Comparison of ENCODE assay signal across 8 cellular contexts in the genomic region with DNA sequence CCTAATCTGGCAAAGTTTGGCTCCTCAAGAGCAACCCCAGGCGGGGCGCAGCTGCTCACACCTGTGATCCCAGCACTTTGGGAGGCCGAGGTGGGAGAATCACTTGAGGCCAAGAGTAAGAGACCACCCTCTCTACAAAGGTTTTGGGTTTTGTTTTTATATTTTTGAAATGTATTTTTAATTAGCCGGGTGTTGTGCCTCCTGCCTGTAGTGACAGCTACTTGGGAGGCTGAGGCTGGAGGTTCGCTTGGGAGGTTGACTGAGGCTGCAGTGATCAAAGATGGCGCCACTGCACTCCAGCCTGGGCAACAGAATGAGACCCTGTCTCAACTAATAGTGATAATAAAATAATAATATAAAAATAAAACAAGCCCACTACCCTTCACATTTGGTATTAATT. TPM values are rescaled to one million over a fixed set of nuclear protein-coding genes. Genes with fewer than 3 reads are reported as not detected.
DNase-seq lines count a peak whose midpoint lies in the region; ATAC-seq, FAIRE-seq and TF ChIP-seq lines count a peak whose summit lies in the region.

No MANE protein-coding gene starts in this region.

- TF ChIP-seq CTCF in A549 (IDR thresholded peaks at IDR 0.05) (no peak), cardiac fibroblast (IDR thresholded peaks at IDR 0.05; ENCODE audit: low read depth, low read length) (no peak), lower leg skin (IDR thresholded peaks at IDR 0.05) (no peak)

- POLR2A ChIA-PET in A549 (lab: Yijun Ruan, JAX), result interaction anchor here (0.8 kb wide), 1 partner anchor 83 kb away, joined by 3 read pairs; no protein-coding TSS in a partner anchor

- CTCF ChIA-PET in A549 (lab: Yijun Ruan, JAX), result interaction anchor here (1.0 to 1.2 kb wide), 2 partner anchors 44 to 174 kb away, joined by 3 to 5 read pairs; no protein-coding TSS in a partner anchor

- ATAC-seq in A549, result no peak
- no peak for ATAC-seq in GM18517 (IDR thresholded peaks at IDR 0.05; ENCODE audit: unreplicated experiment)

- peak overlapping the region; percentile 83 for H3K4me2 ChIP-seq in A549

- peak overlapping the region; percentile 89 to 96 for H3K27ac ChIP-seq in A549
- H3K27ac ChIP-seq in HUES48 (ENCODE audit: low read depth, low read length), result peak overlapping the region; percentile 75
- peak overlapping the region; percentile 71 for H3K27ac ChIP-seq in muscle layer of colon (ENCODE audit: low read depth, low read length)

- no peak for FAIRE-seq in A549 (lab: Jason Lieb, UNC)

- DNase-seq in A549 (ENCODE audit: low read depth in 1 of 2, low spot score in 1 of 2) (no peak), cardiac fibroblast (ENCODE audit: low read depth in 2 of 2) (no peak), NCI-H1436 (lab: John Stamatoyannopoulos, UW) (no peak), lower leg skin (ENCODE audit: low spot score in 2 of 2) (no peak), KG1 (lab: John Stamatoyannopoulos, UW) (no peak)

- H3K4me3 ChIP-seq in A549, result peak overlapping the region; percentile 55
- H3K4me3 ChIP-seq in HUES48 (ENCODE audit: low read depth, low read length), result peak overlapping the region; percentile 61
- peak overlapping the region; percentile 62 to 83 for H3K4me3 ChIP-seq in cardiac fibroblast (replicated peaks in 1 of 2; ENCODE audit: low read depth in 2 of 2, low read length in 2 of 2)
- H3K4me3 ChIP-seq in muscle layer of colon (ENCODE audit: low read depth in 1 of 2, low read length in 2 of 2), result peak overlapping the region; percentile 49 to 64
- H3K4me3 ChIP-seq in lower leg skin (ENCODE audit: low read depth, poor library complexity, severe bottlenecking), result no peak overlapping the region

- H3K36me3 ChIP-seq in HUES48 (ENCODE audit: control insufficient read depth, insufficient read depth, low read length) (no peaks in the 10 kb centered on the region), muscle layer of colon (ENCODE audit: insufficient read depth, low read length) (no peaks in the 10 kb centered on the region)

- no peak for TF ChIP-seq POLR2A in A549 (IDR thresholded peaks at IDR 0.05; ENCODE audit: low read length)
- no peak for TF ChIP-seq POLR2A in lower leg skin (IDR thresholded peaks at IDR 0.05)

- no peak for TF ChIP-seq RAD21 in A549 (conservative IDR thresholded peaks at IDR 0.05 in 1 of 2, IDR thresholded peaks at IDR 0.05 in 1 of 2)

- TF ChIP-seq EP300 in A549 (IDR thresholded peaks at IDR 0.05), result no peak

- intact Hi-C loops in lower leg skin (cut with DNase I; ENCODE audit: low total_unique reads), result no loop called here

- WGBS in A549 (ENCODE audit: missing lambda C conversion rate), result 66% methylated on average over 6 of the region's 6 CpGs
- WGBS in lower leg skin, 2 donors, result 51 to 52% methylated on average over 6 of the region's 6 CpGs

- H3K9me3 ChIP-seq in A549 (no peaks in the 10 kb centered on the region), HUES48 (ENCODE audit: control insufficient read depth, insufficient read depth, low read length) (no peaks in the 10 kb centered on the region), muscle layer of colon (ENCODE audit: low read length) (no peaks in the 10 kb centered on the region)

- H3K27me3 ChIP-seq in HUES48 (ENCODE audit: control insufficient read depth, insufficient read depth, low read length) (peaks cover 9% of the 10 kb centered on the region), muscle layer of colon (ENCODE audit: control insufficient read depth in 1 of 2, insufficient read depth in 2 of 2, low read length in 2 of 2) (no peaks in the 10 kb centered on the region)

- H3K9ac ChIP-seq in HUES48 (ENCODE audit: low read depth, low read length) (no peak overlapping the region; the same call in 1 of the 2 replicates), muscle layer of colon (ENCODE audit: low read length) (no peak overlapping the region)

- peaks cover 40% of the 10 kb centered on the region for H3K4me1 ChIP-seq in A549
- H3K4me1 ChIP-seq in HUES48 (ENCODE audit: control insufficient read depth, insufficient read depth, low read length), result peaks cover 44% of the 10 kb centered on the region
- H3K4me1 ChIP-seq in muscle layer of colon (ENCODE audit: insufficient read depth, low read length), result peaks cover 29% of the 10 kb centered on the region

TF ChIP-seq in A549, 52 proteins besides CTCF, POLR2A, EP300 and RAD21:
- TF ChIP-seq, protein P1, sequence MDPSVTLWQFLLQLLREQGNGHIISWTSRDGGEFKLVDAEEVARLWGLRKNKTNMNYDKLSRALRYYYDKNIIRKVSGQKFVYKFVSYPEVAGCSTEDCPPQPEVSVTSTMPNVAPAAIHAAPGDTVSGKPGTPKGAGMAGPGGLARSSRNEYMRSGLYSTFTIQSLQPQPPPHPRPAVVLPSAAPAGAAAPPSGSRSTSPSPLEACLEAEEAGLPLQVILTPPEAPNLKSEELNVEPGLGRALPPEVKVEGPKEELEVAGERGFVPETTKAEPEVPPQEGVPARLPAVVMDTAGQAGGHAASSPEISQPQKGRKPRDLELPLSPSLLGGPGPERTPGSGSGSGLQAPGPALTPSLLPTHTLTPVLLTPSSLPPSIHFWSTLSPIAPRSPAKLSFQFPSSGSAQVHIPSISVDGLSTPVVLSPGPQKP (IDR thresholded peaks at IDR 0.05; ENCODE audit: low read depth, low read length), result no peak
- TF ChIP-seq, protein P2, sequence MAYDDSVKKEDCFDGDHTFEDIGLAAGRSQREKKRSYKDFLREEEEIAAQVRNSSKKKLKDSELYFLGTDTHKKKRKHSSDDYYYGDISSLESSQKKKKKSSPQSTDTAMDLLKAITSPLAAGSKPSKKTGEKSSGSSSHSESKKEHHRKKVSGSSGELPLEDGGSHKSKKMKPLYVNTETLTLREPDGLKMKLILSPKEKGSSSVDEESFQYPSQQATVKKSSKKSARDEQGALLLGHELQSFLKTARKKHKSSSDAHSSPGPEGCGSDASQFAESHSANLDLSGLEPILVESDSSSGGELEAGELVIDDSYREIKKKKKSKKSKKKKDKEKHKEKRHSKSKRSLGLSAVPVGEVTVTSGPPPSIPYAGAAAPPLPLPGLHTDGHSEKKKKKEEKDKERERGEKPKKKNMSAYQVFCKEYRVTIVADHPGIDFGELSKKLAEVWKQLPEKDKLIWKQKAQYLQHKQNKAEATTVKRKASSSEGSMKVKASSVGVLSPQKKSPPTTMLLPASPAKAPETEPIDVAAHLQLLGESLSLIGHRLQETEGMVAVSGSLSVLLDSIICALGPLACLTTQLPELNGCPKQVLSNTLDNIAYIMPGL (CRISPR knock-in tag; IDR thresholded peaks at IDR 0.05; ENCODE audit: borderline replicate concordance), result no peak
- TF ChIP-seq, protein P3, sequence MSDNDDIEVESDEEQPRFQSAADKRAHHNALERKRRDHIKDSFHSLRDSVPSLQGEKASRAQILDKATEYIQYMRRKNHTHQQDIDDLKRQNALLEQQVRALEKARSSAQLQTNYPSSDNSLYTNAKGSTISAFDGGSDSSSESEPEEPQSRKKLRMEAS (IDR thresholded peaks at IDR 0.05), result no peak
- TF ChIP-seq CBX2 (IDR thresholded peaks at IDR 0.05; ENCODE audit: borderline replicate concordance, low read depth) (no peak), HOXB5 (CRISPR knock-in tag; IDR thresholded peaks at IDR 0.05) (no peak)

RNA-seq across cellular contexts. Expression of a gene that starts 0.8 kb away (rescaled TPM):
- polyA plus RNA-seq in A549 (2011; rRNA removed) (39.6 and 78.6 TPM in 2 replicates), A549 (2017; fragmentation: RNase III; extraction: RNeasy Plus Mini Kit Qiagen cat#74134 plus additional on column Dnase treatment) (65.7 to 66.6 TPM (median 65.9 TPM) in 3 replicates)
- polyA plus RNA-seq in A549 (2012; cell fraction: cytosol; rRNA removed), result 9.1 and 9.3 TPM in 2 replicates
- 12.8 and 27.0 TPM in 2 replicates for polyA plus RNA-seq in A549 (2012; cell fraction: nucleus; rRNA removed)
- 122 and 194 TPM in 2 replicates for polyA minus RNA-seq in A549 (2011; rRNA and poly(A)+ RNA removed)
- total RNA-seq in lower leg skin, result 100 to 1,000 TPM in 1 of 4 donors, 10 to 100 TPM in 3; 80.3 to 105 (median 91.8) TPM
